ENCODE assay signal across 34 cellular contexts in genomic region chr20:58261660-58262059, GRCh38.
"Had no signal": no experiment of that assay in that cellular context is flagged by ENCODE, and none has a peak within 500 bp of the region (broad histone marks: within the 10 kb centered on the region; RNA-seq: fewer than 3 reads in every experiment).

No MANE protein-coding gene starts in this region.

- DNase-seq: Karpas-422, Kasumi-1, MG63, MM.1S, MV-4-11, NCI-H1048, NCI-H1092, NCI-H1092 treated with DMSO at 0.1 percent for 48 hours, NCI-H1105, NCI-H1105 treated with DMSO at 0.1 percent for 48 hours, NCI-H1417, NCI-H1417 treated with DMSO at 0.1 percent for 48 hours, NCI-H1436, NCI-H1436 treated with DMSO at 0.1 percent for 48 hours, NCI-H146, NCI-H1694, NCI-H1694 treated with DMSO at 0.1 percent for 48 hours, NCI-H187, NCI-H187 treated with DMSO at 0.1 percent for 48 hours, NCI-H1930, NCI-H2029, NCI-H2029 treated with DMSO at 0.1 percent for 48 hours, NCI-H2081, NCI-H2081 treated with DMSO at 0.1 percent for 48 hours, NCI-H2107, NCI-H2171, NCI-H2171 treated with DMSO at 0.1 percent for 48 hours, NCI-H2227 treated with DMSO at 0.1 percent for 48 hours, NCI-H226, NCI-H345, NCI-H446, NCI-H446 treated with DMSO at 0.1 percent for 48 hours, NCI-H510A had no signal

- H3K4me3 ChIP-seq: MG63 had no signal

- H3K27ac ChIP-seq: KMS-11 had no signal

- H3K4me2 ChIP-seq: KMS-11 had no signal

- H3K27me3 ChIP-seq: MG63 had no signal

- H3K9me3 ChIP-seq: MG63 had no signal

- H3K9ac ChIP-seq: KMS-11 had no signal
